10 cellular contexts compared by ENCODE assay signal in genomic region chr5:172002310-172002709, GRCh38. TPM values are rescaled to one million over a fixed set of nuclear protein-coding genes. Genes with fewer than 3 reads are reported as not detected.
DNase-seq lines count a peak whose midpoint lies in the region; ATAC-seq, FAIRE-seq and TF ChIP-seq lines count a peak whose summit lies in the region.
"Had no signal": no experiment of that assay in that cellular context is flagged by ENCODE, and none has a peak within 500 bp of the region (broad histone marks: within the 10 kb centered on the region; RNA-seq: fewer than 3 reads in every experiment).

No MANE protein-coding gene starts in this region.

- in situ Hi-C loops in KBM-7 (cut with MboI; ENCODE audit: low pct_unique_long_range_greater_than_20kb, low sequenced_read_pairs): no loop called here

- H3K27me3 ChIP-seq in pancreas: no peaks in the 10 kb centered on the region

- H3K27ac ChIP-seq in pancreas: peak overlapping the region in 2 of 4 donors; percentile 96 to 97

- H3K27me3 Mint-ChIP-seq in activated CD4-positive, alpha-beta memory T cell treated with anti-CD3 and anti-CD28 coated beads, Interleukin-2, amount 10 ng/mL, durations not matched to agents 7 days and 5 days: no peaks in the 10 kb centered on the region
- H3K27me3 Mint-ChIP-seq: dendritic cell treated with granulocyte-macrophage colony-stimulating factor and Interleukin-4, amounts not matched to agents 40 ng/mL and 50 ng/mL, for 4 days; T-cell had no signal

- peaks cover 55% of the 10 kb centered on the region for H3K4me1 Mint-ChIP-seq in activated CD4-positive, alpha-beta memory T cell treated with anti-CD3 and anti-CD28 coated beads, Interleukin-2, amount 10 ng/mL, durations not matched to agents 7 days and 5 days

- CTCF ChIA-PET in activated CD4-positive, alpha-beta memory T cell treated with anti-CD3 and anti-CD28 coated beads, Interleukin-2, amount 10 ng/mL, durations not matched to agents 7 days and 5 days (lab: Charles Lee): interaction anchor here (0.7 kb wide), 1 partner anchor 91 kb away, joined by 4 read pairs; no protein-coding TSS in a partner anchor

- TF ChIP-seq CTCF in cardiac fibroblast (IDR thresholded peaks at IDR 0.05; ENCODE audit: low read depth, low read length) (peak; percentile 48), pancreas (IDR thresholded peaks at IDR 0.05) (peak in 1 of 4 donors; percentile 14)

- peaks cover 50 to 62% (median 51%) of the 10 kb centered on the region in 3 donors for H3K4me1 ChIP-seq in pancreas

- 17 to 25% methylated on average over 2 of the region's 2 CpGs for WGBS in pancreas, 2 donors

- H3K36me3 Mint-ChIP-seq in activated CD4-positive, alpha-beta memory T cell treated with anti-CD3 and anti-CD28 coated beads, Interleukin-2, amount 10 ng/mL, durations not matched to agents 7 days and 5 days (ENCODE audit: low read depth): peaks cover 27% of the 10 kb centered on the region

- DNase-seq in NCI-H748 (lab: John Stamatoyannopoulos, UW; ENCODE audit: unreplicated experiment) (peak; percentile 27), NCI-H748 treated with DMSO at 0.1 percent for 48 hours (lab: John Stamatoyannopoulos, UW) (no peak), KBM-7 (peak; percentile 45), cardiac fibroblast (ENCODE audit: low read depth in 2 of 2) (peak; percentile 31 to 36), retina (peak; percentile 9), pancreas (no peak)
- DNase-seq in activated CD4-positive, alpha-beta memory T cell treated with anti-CD3 and anti-CD28 coated beads, Interleukin-2, amount 10 ng/mL, durations not matched to agents 7 days and 5 days: no peak

- H3K36me3 ChIP-seq in pancreas: no peaks in the 10 kb centered on the region

- H3K9me3 Mint-ChIP-seq in activated CD4-positive, alpha-beta memory T cell treated with anti-CD3 and anti-CD28 coated beads, Interleukin-2, amount 10 ng/mL, durations not matched to agents 7 days and 5 days: no peaks in the 10 kb centered on the region
- H3K9me3 Mint-ChIP-seq: dendritic cell treated with granulocyte-macrophage colony-stimulating factor and Interleukin-4, amounts not matched to agents 40 ng/mL and 50 ng/mL, for 4 days; T-cell had no signal

- H3K4me3 Mint-ChIP-seq in activated CD4-positive, alpha-beta memory T cell treated with anti-CD3 and anti-CD28 coated beads, Interleukin-2, amount 10 ng/mL, durations not matched to agents 7 days and 5 days: no peak overlapping the region
- H3K4me3 Mint-ChIP-seq: dendritic cell treated with granulocyte-macrophage colony-stimulating factor and Interleukin-4, amounts not matched to agents 40 ng/mL and 50 ng/mL, for 4 days had no signal

- POLR2A ChIA-PET in activated CD4-positive, alpha-beta memory T cell treated with anti-CD3 and anti-CD28 coated beads, Interleukin-2, amount 10 ng/mL, durations not matched to agents 7 days and 5 days (lab: Charles Lee): no interaction called here

- H3K4me3 ChIP-seq in cardiac fibroblast (replicated peaks in 1 of 2; ENCODE audit: low read depth in 2 of 2, low read length in 2 of 2): no peak overlapping the region
- no peak overlapping the region for H3K4me3 ChIP-seq in pancreas

- ATAC-seq in HG02884 (IDR thresholded peaks at IDR 0.05; ENCODE audit: unreplicated experiment) (no peak), pancreas (no peak)
- ATAC-seq: T-cell had no signal

- no peak overlapping the region for H3K27ac Mint-ChIP-seq in activated CD4-positive, alpha-beta memory T cell treated with anti-CD3 and anti-CD28 coated beads, Interleukin-2, amount 10 ng/mL, durations not matched to agents 7 days and 5 days
- H3K27ac Mint-ChIP-seq: dendritic cell treated with granulocyte-macrophage colony-stimulating factor and Interleukin-4, amounts not matched to agents 40 ng/mL and 50 ng/mL, for 4 days; T-cell had no signal

- H3K9me3 ChIP-seq in pancreas: no peaks in the 10 kb centered on the region

- FAIRE-seq in pancreas (lab: Jason Lieb, UNC): no peak

- intact Hi-C loops in pancreas (cut with DNase I): loop anchor here in 1 of 3 donors (10.0 kb wide), 1 partner anchor 48 kb away; no protein-coding TSS in a partner anchor

RNA-seq across cellular contexts. Expression of gene FBXW11, which starts 4.1 kb away (rescaled TPM):
- 10 to 100 TPM; 37.4 to 38.8 TPM for total RNA-seq in activated CD4-positive, alpha-beta memory T cell treated with anti-CD3 and anti-CD28 coated beads, Interleukin-2, amount 10 ng/mL, durations not matched to agents 7 days and 5 days
- total RNA-seq in pancreas: 10 to 100 TPM; 23.7 to 43.8 (median 27.4) TPM
- 10 to 100 TPM in 1 of 2 donors, 1 to 10 TPM in 1; 6.0 to 13.6 TPM for polyA plus RNA-seq in pancreas

Comparison
In these comparisons a context has a peak if more than half of its experiments do, and no peak if none do; other contexts are left out.
1. DNase-seq: peak in NCI-H748 (single experiment), KBM-7 (single experiment), cardiac fibroblast (2 of 2) and retina (single experiment); none in NCI-H748 treated with DMSO at 0.1 percent for 48 hours (single experiment), activated CD4-positive, alpha-beta memory T cell treated with anti-CD3 and anti-CD28 coated beads, Interleukin-2, amount 10 ng/mL, durations not matched to agents 7 days and 5 days (single experiment) and pancreas (0 of 6).